In the genomic region with DNA sequence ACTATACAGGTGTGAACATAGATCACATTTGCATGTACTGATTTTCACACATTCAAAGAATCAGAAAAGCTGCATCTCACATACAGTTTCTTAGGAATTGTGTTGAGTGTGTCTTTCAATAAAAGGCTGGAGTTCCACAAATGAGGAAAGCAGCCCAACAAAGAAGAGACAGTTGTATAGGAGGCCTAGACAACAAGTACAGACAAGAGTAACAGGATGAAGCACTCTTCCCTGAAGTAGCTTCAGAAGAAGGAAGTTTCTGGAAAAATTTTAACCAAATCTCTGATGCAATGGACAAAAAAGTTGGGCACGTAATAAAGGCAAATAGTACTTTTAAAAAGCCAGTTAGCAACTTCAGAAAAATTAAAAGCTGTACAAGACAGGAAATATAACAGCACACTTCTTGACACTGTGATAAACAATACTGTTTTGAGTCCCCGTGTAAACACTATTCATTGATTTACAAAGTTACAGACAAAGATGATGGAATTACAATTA, we compare ENCODE assay signal across 17 cellular contexts.
"Had no signal": no experiment of that assay in that cellular context is flagged by ENCODE, and none has a peak within 500 bp of the region (broad histone marks: within the 10 kb centered on the region; RNA-seq: fewer than 3 reads in every experiment).

No MANE protein-coding gene starts in this region.

- H3K27ac ChIP-seq: gastroesophageal sphincter, prostate gland, testis had no signal

- ATAC-seq: activated CD8-positive, alpha-beta T cell treated with anti-CD3 and anti-CD28 coated beads for 36 hours; activated T-cell treated with anti-CD3 and anti-CD28 coated beads, Interleukin-2, amount 50 U/mL, for 4 hours; gastroesophageal sphincter; natural killer cell treated with Interleukin-12 subunit alpha and Interleukin-12 subunit beta and Interleukin-15 and Interleukin-18, amount 100 ng/mL, for 72 hours; right cardiac atrium; WTC11 had no signal

- H3K36me3 ChIP-seq: gastroesophageal sphincter, prostate gland, stomach had no signal

- H3K4me3 ChIP-seq: gastroesophageal sphincter, prostate gland, stomach, testis had no signal

- H3K27me3 ChIP-seq: gastroesophageal sphincter, stomach, testis had no signal

- H3K9me3 ChIP-seq: gastroesophageal sphincter, prostate gland, stomach, testis had no signal

- DNase-seq: activated CD4-positive, alpha-beta T cell treated with anti-CD3 and anti-CD28 coated beads for 48 hours; activated CD8-positive, alpha-beta T cell treated with anti-CD3 and anti-CD28 coated beads for 36 hours; activated effector memory CD4-positive, alpha-beta T cell treated with anti-CD3 and anti-CD28 coated beads, Interleukin-2, amount 50 U/mL, for 16 hours; activated T-cell treated with anti-CD3 and anti-CD28 coated beads, Interleukin-2, amount 50 U/mL, for 4 hours; amygdala; effector CD8-positive, alpha-beta T cell; mesenchymal stem cell; nucleus accumbens; right cardiac atrium; small intestine; stomach; SW 1271; testis had no signal

- H3K4me1 ChIP-seq: prostate gland, testis had no signal
